ENCODE assay signal across 1 cellular context in genomic region chr2:51025942-51026574, GRCh38.
TF ChIP-seq lines count a peak whose summit lies in the region.

No MANE protein-coding gene starts in this region.

TF ChIP-seq in H1, 55 proteins besides CTCF, POLR2A, EP300 and RAD21:
- TF ChIP-seq EGR1 (IDR thresholded peaks at IDR 0.05; ENCODE audit: borderline replicate concordance, low read depth, low read length) (no peak), SAP30 (IDR thresholded peaks at IDR 0.05; ENCODE audit: insufficient read depth, insufficient replicate concordance, low read length) (no peak), SUZ12 (IDR thresholded peaks at IDR 0.05; ENCODE audit: low read length) (no peak), TAF7 (optimal IDR thresholded peaks at IDR 0.05; ENCODE audit: borderline replicate concordance, low read depth, low read length) (no peak), CTBP2 (IDR thresholded peaks at IDR 0.05; ENCODE audit: borderline replicate concordance, insufficient read depth, insufficient read length, low read length) (no peak), SRF (IDR thresholded peaks at IDR 0.05; ENCODE audit: low read depth, low read length) (no peak), NRF1 (IDR thresholded peaks at IDR 0.05; ENCODE audit: low read depth, low read length) (no peak), FOSL1 (IDR thresholded peaks at IDR 0.05; ENCODE audit: insufficient read depth, low read depth, low read length) (no peak), BACH1 (IDR thresholded peaks at IDR 0.05; ENCODE audit: low read length) (no peak), CEBPB (IDR thresholded peaks at IDR 0.05; ENCODE audit: low read depth, low read length) (no peak), BRCA1 (IDR thresholded peaks at IDR 0.05; ENCODE audit: low read depth, low read length) (no peak), CHD7 (IDR thresholded peaks at IDR 0.05; ENCODE audit: insufficient replicate concordance, low read length) (no peak), ATF2 (IDR thresholded peaks at IDR 0.05; ENCODE audit: low read length) (no peak), MAFK (IDR thresholded peaks at IDR 0.05; ENCODE audit: low read depth, low read length) (no peak)
